Comparison of ENCODE assay signal across 10 cellular contexts in genomic region chr7:101169110-101169837, GRCh38. TPM values are rescaled to one million over a fixed set of nuclear protein-coding genes. Genes with fewer than 3 reads are reported as not detected.
DNase-seq lines count a peak whose midpoint lies in the region; ATAC-seq, FAIRE-seq and TF ChIP-seq lines count a peak whose summit lies in the region.
"Had no signal": no experiment of that assay in that cellular context is flagged by ENCODE, and none has a peak within 500 bp of the region (broad histone marks: within the 10 kb centered on the region; RNA-seq: fewer than 3 reads in every experiment).

No MANE protein-coding gene starts in this region.

- no peaks in the 10 kb centered on the region for H3K79me2 ChIP-seq in PC-3 (ENCODE audit: low read length)

- H3K36me3 ChIP-seq in PC-3 (ENCODE audit: low read depth, low read length) (no peaks in the 10 kb centered on the region), pancreas (no peaks in the 10 kb centered on the region)
- H3K36me3 ChIP-seq: MG63 had no signal

- intact Hi-C loops in activated naive CD4-positive, alpha-beta T cell treated with anti-CD3 and anti-CD28 coated beads for 36 hours (cut with micrococcal nuclease), result loop anchor here (1.0 to 10.0 kb wide), 3 partner anchors 23 to 274 kb away; partner anchors contain the start of gene ACHE
- intact Hi-C loops in PC-3 (cut with micrococcal nuclease), result loop anchor here (1.0 kb wide), 1 partner anchor 25 kb away; no protein-coding TSS in a partner anchor
- intact Hi-C loops in pancreas (cut with DNase I), result no loop called here

- no peaks in the 10 kb centered on the region for H3F3A ChIP-seq in PC-3 (ENCODE audit: low read length, unreplicated experiment)

- WGBS in pancreas, 2 donors, result 0 to 2% methylated on average over 15 to 18 of the region's 18 CpGs

- peaks cover 45% of the 10 kb centered on the region for H3K4me1 ChIP-seq in PC-3 (ENCODE audit: insufficient read depth, low read length)
- H3K4me1 ChIP-seq in pancreas, result peaks cover 10 to 25% (median 23%) of the 10 kb centered on the region in 3 donors

- H3K9me3 ChIP-seq in PC-3 (ENCODE audit: low read length) (no peaks in the 10 kb centered on the region), pancreas (no peaks in the 10 kb centered on the region)
- H3K9me3 ChIP-seq: MG63 had no signal

- no peaks in the 10 kb centered on the region for H4K20me1 ChIP-seq in PC-3 (ENCODE audit: low read length)

- DNase-seq in activated naive CD4-positive, alpha-beta T cell treated with anti-CD3 and anti-CD28 coated beads for 36 hours, result peak; percentile 18
- DNase-seq in activated naive CD4-positive, alpha-beta T cell (lab: John Stamatoyannopoulos, UW), result no peak
- DNase-seq in PC-3 (no peak), endothelial cell (ENCODE audit: low spot score) (no peak), midbrain (lab: John Stamatoyannopoulos, UW) (no peak), pancreas (no peak)

- H3K4me3 ChIP-seq in PC-3 (ENCODE audit: low read length) (peak overlapping the region; percentile 41; the same call in 1 of the 2 replicates), pancreas (no peak overlapping the region)
- H3K4me3 ChIP-seq: MG63 had no signal

- POLR2A ChIA-PET in PC-3 (lab: Charles Lee; ENCODE audit: unreplicated experiment), result no interaction called here

- H3K9me2 ChIP-seq in PC-3 (replicated peaks; ENCODE audit: low read length), result no peaks in the 10 kb centered on the region

- no peak overlapping the region for H3K9ac ChIP-seq in PC-3 (ENCODE audit: low read length)

- H3K27ac Mint-ChIP-seq in activated naive CD4-positive, alpha-beta T cell treated with anti-CD3 and anti-CD28 coated beads for 36 hours, result no peak overlapping the region
- peak overlapping the region; percentile 48 for H3K27ac Mint-ChIP-seq in endothelial cell (ENCODE audit: unreplicated experiment)
- no peak overlapping the region for H3K27ac Mint-ChIP-seq in stimulated activated memory B cell treated with anti-CD40 and anti-IgM and Interleukin-4, amounts not matched to agents 10 μg/mL and 1 μg/mL and 100 μg/mL, for 72 hours

- no peak for TF ChIP-seq CTCF in PC-3 (conservative IDR thresholded peaks at IDR 0.05; ENCODE audit: low read depth, low read length)
- no peak for TF ChIP-seq CTCF in endothelial cell (IDR thresholded peaks at IDR 0.05; ENCODE audit: unreplicated experiment)
- TF ChIP-seq CTCF in pancreas (IDR thresholded peaks at IDR 0.05), result no peak

- H3K4me1 Mint-ChIP-seq in activated naive CD4-positive, alpha-beta T cell treated with anti-CD3 and anti-CD28 coated beads for 36 hours (ENCODE audit: low read depth), result peaks cover 81% of the 10 kb centered on the region
- peaks cover 32% of the 10 kb centered on the region for H3K4me1 Mint-ChIP-seq in endothelial cell (ENCODE audit: unreplicated experiment)
- peaks cover 90% of the 10 kb centered on the region for H3K4me1 Mint-ChIP-seq in stimulated activated memory B cell treated with anti-CD40 and anti-IgM and Interleukin-4, amounts not matched to agents 10 μg/mL and 1 μg/mL and 100 μg/mL, for 72 hours

- CTCF ChIA-PET in activated naive CD4-positive, alpha-beta T cell treated with anti-CD3 and anti-CD28 coated beads for 36 hours (lab: Charles Lee), result interaction anchor here (0.6 to 2.0 kb wide), 9 partner anchors 18 to 64 kb away, joined by 3 to 17 read pairs (median 4); no protein-coding TSS in a partner anchor
- CTCF ChIA-PET in PC-3 (lab: Charles Lee), result no interaction called here

- no peak overlapping the region for H3K4me3 Mint-ChIP-seq in activated naive CD4-positive, alpha-beta T cell treated with anti-CD3 and anti-CD28 coated beads for 36 hours
- peak overlapping the region; percentile 79 for H3K4me3 Mint-ChIP-seq in endothelial cell (ENCODE audit: unreplicated experiment)
- H3K4me3 Mint-ChIP-seq in stimulated activated memory B cell treated with anti-CD40 and anti-IgM and Interleukin-4, amounts not matched to agents 10 μg/mL and 1 μg/mL and 100 μg/mL, for 72 hours, result peak overlapping the region; percentile 16

- H3K27me3 Mint-ChIP-seq in activated naive CD4-positive, alpha-beta T cell treated with anti-CD3 and anti-CD28 coated beads for 36 hours (ENCODE audit: low read depth), result peaks cover 78% of the 10 kb centered on the region
- peaks cover 56% of the 10 kb centered on the region for H3K27me3 Mint-ChIP-seq in endothelial cell (ENCODE audit: unreplicated experiment)
- H3K27me3 Mint-ChIP-seq in stimulated activated memory B cell treated with anti-CD40 and anti-IgM and Interleukin-4, amounts not matched to agents 10 μg/mL and 1 μg/mL and 100 μg/mL, for 72 hours, result peaks cover 100% of the 10 kb centered on the region

- H3K9me3 Mint-ChIP-seq in activated naive CD4-positive, alpha-beta T cell treated with anti-CD3 and anti-CD28 coated beads for 36 hours, result no peaks in the 10 kb centered on the region
- H3K9me3 Mint-ChIP-seq in endothelial cell (ENCODE audit: unreplicated experiment), result no peaks in the 10 kb centered on the region
- peaks cover 3% of the 10 kb centered on the region for H3K9me3 Mint-ChIP-seq in stimulated activated memory B cell treated with anti-CD40 and anti-IgM and Interleukin-4, amounts not matched to agents 10 μg/mL and 1 μg/mL and 100 μg/mL, for 72 hours

- H3K4me2 ChIP-seq in PC-3 (ENCODE audit: low read length), result peak overlapping the region; percentile 70

- no peaks in the 10 kb centered on the region for H3K36me3 Mint-ChIP-seq in activated naive CD4-positive, alpha-beta T cell treated with anti-CD3 and anti-CD28 coated beads for 36 hours (ENCODE audit: low read depth)
- peaks cover 7% of the 10 kb centered on the region for H3K36me3 Mint-ChIP-seq in endothelial cell (ENCODE audit: low read depth, unreplicated experiment)
- H3K36me3 Mint-ChIP-seq in stimulated activated memory B cell treated with anti-CD40 and anti-IgM and Interleukin-4, amounts not matched to agents 10 μg/mL and 1 μg/mL and 100 μg/mL, for 72 hours, result peaks cover 5% of the 10 kb centered on the region

- H3K27ac ChIP-seq in PC-3 (ENCODE audit: low read length) (no peak overlapping the region), pancreas (no peak overlapping the region)

- H2AFZ ChIP-seq in PC-3 (ENCODE audit: low read length), result peak overlapping the region; percentile 56

- H3K27me3 ChIP-seq in PC-3 (ENCODE audit: low read length) (peaks cover 61% of the 10 kb centered on the region), pancreas (peaks cover 0 to 47% (median 7%) of the 10 kb centered on the region in 4 donors)

- FAIRE-seq in pancreas (lab: Jason Lieb, UNC), result no peak

- ATAC-seq in PC-3 (no peak), HG03045 (IDR thresholded peaks at IDR 0.05; ENCODE audit: unreplicated experiment) (no peak), pancreas (no peak)
- ATAC-seq in stimulated activated memory B cell treated with anti-CD40 and anti-IgM and Interleukin-4, amounts not matched to agents 10 μg/mL and 1 μg/mL and 100 μg/mL, for 72 hours, result no peak

- no TSS peak for BruUV-seq in PC-3 (replicated peaks; lab: Mats Ljungman, UMichigan)

RNA-seq across cellular contexts. Expression of gene VGF, which starts 3.9 kb away (rescaled TPM):
- not detected for total RNA-seq in activated naive CD4-positive, alpha-beta T cell treated with anti-CD3 and anti-CD28 coated beads for 36 hours
- total RNA-seq in PC-3 (2014; rRNA removed) (1.6 and 2.5 TPM in 2 replicates), endothelial cell (ENCODE audit: unreplicated experiment) (0.77 TPM), pancreas (10 to 100 TPM in 3 of 6 donors, 1 to 10 TPM in 3; 1.3 to 38.0 (median 18.5) TPM)
- polyA plus RNA-seq in pancreas, result 10 to 100 TPM; 15.7 to 82.7 TPM

RNA-seq across cellular contexts. Expression of gene NAT16, which starts 10.8 kb away (rescaled TPM):
- not detected for total RNA-seq in activated naive CD4-positive, alpha-beta T cell treated with anti-CD3 and anti-CD28 coated beads for 36 hours
- total RNA-seq in PC-3 (2014; rRNA removed) (0.26 TPM in 1 of 2 replicates, not detected in the other), endothelial cell (ENCODE audit: unreplicated experiment) (not detected), pancreas (1 to 10 TPM in 1 of 6 donors, under 1 TPM in 4, not detected in 1; 0.19 to 1.3 (median 0.43) TPM)
- 1 to 10 TPM; 1.3 to 3.6 TPM for polyA plus RNA-seq in pancreas

RNA-seq across cellular contexts. Expression of gene AP1S1, which starts 15.0 kb away (rescaled TPM):
- 10 to 100 TPM; 40.6 to 43.5 TPM for total RNA-seq in activated naive CD4-positive, alpha-beta T cell treated with anti-CD3 and anti-CD28 coated beads for 36 hours
- total RNA-seq in PC-3 (2014; rRNA removed) (148 and 190 TPM in 2 replicates), endothelial cell (ENCODE audit: unreplicated experiment) (45.6 TPM), pancreas (10 to 100 TPM; 12.0 to 23.1 (median 15.6) TPM)
- polyA plus RNA-seq in pancreas, result 10 to 100 TPM; 30.4 to 34.7 TPM

RNA-seq across cellular contexts. Expression of gene MOGAT3, which starts 31.6 kb away (rescaled TPM):
- total RNA-seq in activated naive CD4-positive, alpha-beta T cell treated with anti-CD3 and anti-CD28 coated beads for 36 hours, result not detected
- total RNA-seq in PC-3 (2014; rRNA removed), result not detected in 2 replicates
- not detected for total RNA-seq in endothelial cell (ENCODE audit: unreplicated experiment)
- total RNA-seq in pancreas, result not detected
- polyA plus RNA-seq in pancreas, result not detected
- total RNA-seq: omental fat pad had no signal

RNA-seq across cellular contexts. Expression of gene SERPINE1, which starts 42.4 kb away (rescaled TPM):
- under 1 TPM in 1 of 2 experiments, not detected in 1; 0.07 TPM for total RNA-seq in activated naive CD4-positive, alpha-beta T cell treated with anti-CD3 and anti-CD28 coated beads for 36 hours
- 46.1 and 52.5 TPM in 2 replicates for total RNA-seq in PC-3 (2014; rRNA removed)
- total RNA-seq in endothelial cell (ENCODE audit: unreplicated experiment), result 0.80 TPM
- 10 to 100 TPM in 1 of 6 donors, 1 to 10 TPM in 4, under 1 TPM in 1; 0.98 to 14.5 (median 3.7) TPM for total RNA-seq in pancreas
- polyA plus RNA-seq in pancreas, result 1 to 10 TPM; 1.9 to 5.2 TPM

Comparison
In these comparisons a context has a peak if more than half of its experiments do, and no peak if none do; other contexts are left out.
1. intact Hi-C loops: an anchor here in activated naive CD4-positive, alpha-beta T cell treated with anti-CD3 and anti-CD28 coated beads for 36 hours (1.0 to 10.0 kb wide) and PC-3 (1.0 kb wide); none called in pancreas.